Comparison of ENCODE assay signal across 8 cellular contexts in genomic region chr16:70936781-70937316, GRCh38.
DNase-seq lines count a peak whose midpoint lies in the region; ATAC-seq and TF ChIP-seq lines count a peak whose summit lies in the region.
"Not testable (repeated sequence)": the region's sequence is repeated elsewhere in the genome, so short reads cannot be mapped to it uniquely, and the experiment has no call there.

No MANE protein-coding gene starts in this region.

- H3K36me3 ChIP-seq in body of pancreas (replicated peaks in 1 of 2; ENCODE audit: insufficient read depth in 1 of 2, low read depth in 2 of 2); thyroid gland: not testable (repeated sequence)

- H3K27ac ChIP-seq in body of pancreas, thyroid gland: not testable (repeated sequence)

- intact Hi-C loops in body of pancreas (cut with DNase I); left cardiac atrium (cut with DNase I); thyroid gland (cut with DNase I): not testable (repeated sequence)

- not testable (repeated sequence) for H3K4me3 ChIP-seq in body of pancreas; thyroid gland (replicated peaks in 1 of 3)

- ATAC-seq in body of pancreas = peak; percentile 83
- peak; percentile 19 to 74 for ATAC-seq in left cardiac atrium

- TF ChIP-seq CTCF in body of pancreas (IDR thresholded peaks at IDR 0.05); thyroid gland (IDR thresholded peaks at IDR 0.05): not testable (repeated sequence)

- not testable (repeated sequence) for TF ChIP-seq POLR2A in body of pancreas (IDR thresholded peaks at IDR 0.05); thyroid gland (IDR thresholded peaks at IDR 0.05)

- WGBS in body of pancreas, 2 donors = 0 to 17% methylated on average over 2 to 6 of the region's 8 CpGs
- 0 to 33% methylated on average over 2 of the region's 8 CpGs for WGBS in thyroid gland, 2 donors

- H3K4me1 ChIP-seq in body of pancreas, thyroid gland: not testable (repeated sequence)

- not testable (repeated sequence) for H3K9me3 ChIP-seq in body of pancreas, thyroid gland

- DNase-seq in Ammon's horn (ENCODE audit: low spot score) (peak; percentile 42), M059J (ENCODE audit: low read depth) (peak; percentile 37), body of pancreas (peak; percentile 41 to 69 (median 56)), globus pallidus (ENCODE audit: low spot score) (peak; percentile 0), kidney tubule cell (ENCODE audit: low spot score) (peak; percentile 80), myocyte (ENCODE audit: low read depth) (peak; percentile 1), thyroid gland (peak; percentile 74 to 85)
- not testable (repeated sequence) for DNase-seq in left cardiac atrium

- H3K27me3 ChIP-seq in body of pancreas, thyroid gland: not testable (repeated sequence)
